Comparison of ENCODE assay signal across 8 cellular contexts in the genomic region with DNA sequence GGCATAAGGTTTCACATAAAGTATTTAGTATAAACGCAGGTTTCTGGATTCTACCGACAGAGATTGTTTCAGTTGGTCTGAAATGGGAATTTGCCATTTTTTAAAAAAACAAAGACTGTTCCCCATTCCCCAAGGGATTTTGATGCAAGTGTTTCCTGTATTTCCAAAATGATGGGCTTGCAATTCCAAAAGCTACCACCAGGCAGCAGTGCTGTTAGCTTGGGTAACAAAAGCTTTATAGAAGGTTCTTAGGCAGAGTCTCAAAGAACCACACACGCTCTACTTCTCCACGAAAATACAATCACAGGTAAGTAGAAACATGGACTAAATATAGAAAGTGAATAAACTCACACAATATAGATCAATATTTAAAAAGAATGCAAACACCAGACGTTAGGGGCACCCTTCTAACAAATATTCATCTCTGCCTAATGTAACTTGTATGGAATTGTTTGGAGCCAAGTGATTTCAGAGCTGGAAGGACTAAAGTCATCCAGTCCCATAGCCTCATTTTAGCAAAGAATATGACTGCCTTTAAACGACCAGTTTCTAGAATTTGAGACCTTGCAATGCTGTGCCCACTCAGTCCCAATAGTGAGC.
DNase-seq lines count a peak whose midpoint lies in the region; ATAC-seq and TF ChIP-seq lines count a peak whose summit lies in the region.

No MANE protein-coding gene starts in this region.

- no peak overlapping the region for H3K4me3 ChIP-seq in iPS DF 6.9 (ENCODE audit: low read length)
- no peak overlapping the region for H3K4me3 ChIP-seq in thyroid gland (replicated peaks in 1 of 3)

- ATAC-seq in activated CD8-positive, alpha-beta T cell treated with anti-CD3 and anti-CD28 coated beads, Interleukin-2, amount 10 ng/mL, durations not matched to agents 7 days and 5 days = no peak
- no peak for ATAC-seq in GM19324 (IDR thresholded peaks at IDR 0.05; ENCODE audit: low FRiP score, unreplicated experiment)

- H3K4me1 ChIP-seq in iPS DF 6.9 (ENCODE audit: control insufficient read depth, insufficient read depth, low read length) (no peaks in the 10 kb centered on the region), thyroid gland (peaks cover 0 to 6% of the 10 kb centered on the region in 2 donors)

- H3K9me3 ChIP-seq in iPS DF 6.9 (ENCODE audit: control insufficient read depth, insufficient read depth, low read length) = no peaks in the 10 kb centered on the region
- H3K9me3 ChIP-seq in thyroid gland = no peaks in the 10 kb centered on the region

- H3K4me1 Mint-ChIP-seq in activated CD8-positive, alpha-beta T cell treated with anti-CD3 and anti-CD28 coated beads, Interleukin-2, amount 10 ng/mL, durations not matched to agents 7 days and 5 days (ENCODE audit: low read depth) = no peaks in the 10 kb centered on the region

- H3K36me3 Mint-ChIP-seq in activated CD8-positive, alpha-beta T cell treated with anti-CD3 and anti-CD28 coated beads, Interleukin-2, amount 10 ng/mL, durations not matched to agents 7 days and 5 days (ENCODE audit: low read depth) = no peaks in the 10 kb centered on the region

- H3K4me3 Mint-ChIP-seq in activated CD8-positive, alpha-beta T cell treated with anti-CD3 and anti-CD28 coated beads, Interleukin-2, amount 10 ng/mL, durations not matched to agents 7 days and 5 days = no peak overlapping the region

- no peak overlapping the region for H3K27ac ChIP-seq in iPS DF 6.9 (ENCODE audit: low read length)
- no peak overlapping the region for H3K27ac ChIP-seq in thyroid gland

- H3K36me3 ChIP-seq in iPS DF 6.9 (ENCODE audit: control insufficient read depth, insufficient read depth, low read length) (no peaks in the 10 kb centered on the region), thyroid gland (no peaks in the 10 kb centered on the region)

- POLR2A ChIA-PET in activated CD8-positive, alpha-beta T cell treated with anti-CD3 and anti-CD28 coated beads, Interleukin-2, amount 10 ng/mL, durations not matched to agents 7 days and 5 days (lab: Charles Lee) = no interaction called here

- H3K27me3 Mint-ChIP-seq in activated CD8-positive, alpha-beta T cell treated with anti-CD3 and anti-CD28 coated beads, Interleukin-2, amount 10 ng/mL, durations not matched to agents 7 days and 5 days (ENCODE audit: low read depth) = no peaks in the 10 kb centered on the region

- H3K27me3 ChIP-seq in iPS DF 6.9 (ENCODE audit: control insufficient read depth, insufficient read depth, low read length) (no peaks in the 10 kb centered on the region), thyroid gland (no peaks in the 10 kb centered on the region)

- WGBS in iPS DF 6.9 (ENCODE audit: insufficient coverage, insufficient read length) = no CpG with 5 or more reads among the region's 6 CpGs
- 32 to 38% methylated on average over 6 of the region's 6 CpGs for WGBS in thyroid gland, 2 donors

- no peaks in the 10 kb centered on the region for H3K9me3 Mint-ChIP-seq in activated CD8-positive, alpha-beta T cell treated with anti-CD3 and anti-CD28 coated beads, Interleukin-2, amount 10 ng/mL, durations not matched to agents 7 days and 5 days (ENCODE audit: insufficient read depth)

- peak; percentile 44 for DNase-seq in stimulated activated CD4-positive, alpha-beta T cell treated with anti-CD3 and anti-CD28 coated beads, Interleukin-15, amount 100 ng/mL, for 24 hours
- no peak for DNase-seq in stimulated activated CD4-positive, alpha-beta T cell treated with anti-CD3 and anti-CD28 coated beads, Interleukin-4, amount 100 ng/mL, for 24 hours
- DNase-seq in NCI-H1436 treated with DMSO at 0.1 percent for 48 hours (lab: John Stamatoyannopoulos, UW) (peak; percentile 24), iPS DF 6.9 (ENCODE audit: low read depth, low spot score) (peak; percentile 60), thyroid gland (peak; percentile 42 to 50), UCSD-AML1 (lab: John Stamatoyannopoulos, UW; ENCODE audit: unreplicated experiment) (no peak)
- DNase-seq in activated CD8-positive, alpha-beta T cell treated with anti-CD3 and anti-CD28 coated beads, Interleukin-2, amount 10 ng/mL, durations not matched to agents 7 days and 5 days = peak; percentile 36

- no peak for TF ChIP-seq POLR2A in thyroid gland (IDR thresholded peaks at IDR 0.05)

- intact Hi-C loops in thyroid gland (cut with DNase I) = no loop called here

- CTCF ChIA-PET in activated CD8-positive, alpha-beta T cell treated with anti-CD3 and anti-CD28 coated beads, Interleukin-2, amount 10 ng/mL, durations not matched to agents 7 days and 5 days (lab: Charles Lee) = interaction anchor here (0.8 to 1.6 kb wide), 11 partner anchors 9 to 398 kb away, joined by 3 to 7 read pairs (median 4); no protein-coding TSS in a partner anchor

- TF ChIP-seq CTCF in thyroid gland (IDR thresholded peaks at IDR 0.05) = peak; percentile 43 to 77 (median 60)

- H3K27ac Mint-ChIP-seq in activated CD8-positive, alpha-beta T cell treated with anti-CD3 and anti-CD28 coated beads, Interleukin-2, amount 10 ng/mL, durations not matched to agents 7 days and 5 days = no peak overlapping the region

Comparison
In these comparisons a context has a peak if more than half of its experiments do, and no peak if none do; other contexts are left out.
1. DNase-seq: peak in stimulated activated CD4-positive, alpha-beta T cell treated with anti-CD3 and anti-CD28 coated beads, Interleukin-15, amount 100 ng/mL, for 24 hours (single experiment), NCI-H1436 treated with DMSO at 0.1 percent for 48 hours (single experiment), activated CD8-positive, alpha-beta T cell treated with anti-CD3 and anti-CD28 coated beads, Interleukin-2, amount 10 ng/mL, durations not matched to agents 7 days and 5 days (single experiment), iPS DF 6.9 (single experiment) and thyroid gland (2 of 2); none in stimulated activated CD4-positive, alpha-beta T cell treated with anti-CD3 and anti-CD28 coated beads, Interleukin-4, amount 100 ng/mL, for 24 hours (single experiment) and UCSD-AML1 (single experiment).